1 cellular context compared by ENCODE assay signal in genomic region chr9:4831119-4831518, GRCh38.
TF ChIP-seq lines count a peak whose summit lies in the region.

No MANE protein-coding gene starts in this region.

TF ChIP-seq in IMR-90, 13 proteins besides CTCF, POLR2A, EP300 and RAD21 (continued from another document):
- TF ChIP-seq MXI1 (IDR thresholded peaks at IDR 0.05; ENCODE audit: borderline replicate concordance, low read depth, low read length) (no peak), FOS (IDR thresholded peaks at IDR 0.05; ENCODE audit: low read depth, low read length) (no peak), ELK1 (IDR thresholded peaks at IDR 0.05; ENCODE audit: borderline replicate concordance, low read depth, low read length) (no peak), RCOR1 (IDR thresholded peaks at IDR 0.05; ENCODE audit: insufficient replicate concordance, low read length) (no peak), BHLHE40 (IDR thresholded peaks at IDR 0.05; ENCODE audit: low read depth, low read length) (no peak), USF2 (IDR thresholded peaks at IDR 0.05; ENCODE audit: low read depth, low read length) (no peak), RFX5 (IDR thresholded peaks at IDR 0.05; ENCODE audit: low read depth, low read length) (no peak), MAZ (IDR thresholded peaks at IDR 0.05; ENCODE audit: borderline replicate concordance, low read depth, low read length) (no peak), CEBPB (IDR thresholded peaks at IDR 0.05; ENCODE audit: low read depth, low read length) (no peak), MAFK (IDR thresholded peaks at IDR 0.05; ENCODE audit: low read depth, low read length) (no peak)
TF ChIP-seq in IMR-90: peak in this region for 0.
